Comparison of ENCODE assay signal across 18 cellular contexts in genomic region chr7:94441138-94441537, GRCh38. TPM values are rescaled to one million over a fixed set of nuclear protein-coding genes. Genes with fewer than 3 reads are reported as not detected.
"Had no signal": no experiment of that assay in that cellular context is flagged by ENCODE, and none has a peak within 500 bp of the region (broad histone marks: within the 10 kb centered on the region; RNA-seq: fewer than 3 reads in every experiment).

No MANE protein-coding gene starts in this region.

- ATAC-seq: esophagus mucosa; gastrocnemius medialis; left lobe of liver; naive thymus-derived CD8-positive, alpha-beta T cell; psoas muscle; sciatic nerve; stimulated activated naive B cell treated with anti-CD40 and anti-IgM and Interleukin-4, amounts not matched to agents 10 μg/mL and 1 μg/mL and 100 μg/mL, for 72 hours; stimulated activated naive CD8-positive, alpha-beta T cell treated with anti-CD3 and anti-CD28 coated beads, Interleukin-15, amount 100 ng/mL, for 72 hours had no signal

- H3K4me3 Mint-ChIP-seq: naive thymus-derived CD8-positive, alpha-beta T cell; stimulated activated naive B cell treated with anti-CD40 and anti-IgM and Interleukin-4, amounts not matched to agents 10 μg/mL and 1 μg/mL and 100 μg/mL, for 72 hours; stimulated activated naive CD8-positive, alpha-beta T cell treated with anti-CD3 and anti-CD28 coated beads, Interleukin-15, amount 100 ng/mL, for 72 hours had no signal

- H3K36me3 Mint-ChIP-seq: naive thymus-derived CD8-positive, alpha-beta T cell; stimulated activated naive B cell treated with anti-CD40 and anti-IgM and Interleukin-4, amounts not matched to agents 10 μg/mL and 1 μg/mL and 100 μg/mL, for 72 hours had no signal

- H3K4me3 ChIP-seq: colonic mucosa, gastrocnemius medialis, heart right ventricle, mucosa of descending colon, psoas muscle, testis, tibial nerve had no signal

- H3K4me1 ChIP-seq: colonic mucosa, gastrocnemius medialis, psoas muscle, testis had no signal

- DNase-seq: effector CD4-positive, alpha-beta T cell; gastrocnemius medialis; heart right ventricle; mammary epithelial cell; naive thymus-derived CD8-positive, alpha-beta T cell; psoas muscle; retina; stimulated activated CD4-positive, alpha-beta T cell treated with anti-CD3 and anti-CD28 coated beads, Interleukin-2, amount 100 ng/mL, for 24 hours; stimulated activated CD4-positive, alpha-beta T cell treated with anti-CD3 and anti-CD28 coated beads, Interleukin-4, amount 100 ng/mL, for 4 hours; stimulated activated naive B cell treated with anti-CD40 and anti-IgM and Interleukin-4, amounts not matched to agents 10 μg/mL and 1 μg/mL and 100 μg/mL, for 72 hours; stimulated activated naive CD8-positive, alpha-beta T cell treated with anti-CD3 and anti-CD28 coated beads, Interleukin-15, amount 100 ng/mL, for 72 hours; testis had no signal

- H3K27ac Mint-ChIP-seq: naive thymus-derived CD8-positive, alpha-beta T cell; stimulated activated naive B cell treated with anti-CD40 and anti-IgM and Interleukin-4, amounts not matched to agents 10 μg/mL and 1 μg/mL and 100 μg/mL, for 72 hours had no signal

- H3K27ac ChIP-seq: colonic mucosa, gastrocnemius medialis, heart right ventricle, psoas muscle, testis, tibial nerve had no signal

- H3K9me3 Mint-ChIP-seq: naive thymus-derived CD8-positive, alpha-beta T cell; stimulated activated naive B cell treated with anti-CD40 and anti-IgM and Interleukin-4, amounts not matched to agents 10 μg/mL and 1 μg/mL and 100 μg/mL, for 72 hours; stimulated activated naive CD8-positive, alpha-beta T cell treated with anti-CD3 and anti-CD28 coated beads, Interleukin-15, amount 100 ng/mL, for 72 hours had no signal

- H3K36me3 ChIP-seq: colonic mucosa, gastrocnemius medialis, heart right ventricle, tibial nerve had no signal

- H3K4me1 Mint-ChIP-seq: stimulated activated naive CD8-positive, alpha-beta T cell treated with anti-CD3 and anti-CD28 coated beads, Interleukin-15, amount 100 ng/mL, for 72 hours had no signal

- H3K9me3 ChIP-seq: colonic mucosa, gastrocnemius medialis, heart right ventricle, mucosa of descending colon, psoas muscle, testis, tibial nerve had no signal

- H3K27me3 ChIP-seq: colonic mucosa, gastrocnemius medialis, testis, tibial nerve had no signal

RNA-seq across cellular contexts. Expression of gene COL1A2, which starts 46.4 kb away (rescaled TPM):
- total RNA-seq: naive thymus-derived CD8-positive, alpha-beta T cell had no signal
- polyA plus RNA-seq: naive thymus-derived CD8-positive, alpha-beta T cell had no signal
